18 cellular contexts compared by ENCODE assay signal in genomic region chr15:31934821-31935220, GRCh38.
"Had no signal": no experiment of that assay in that cellular context is flagged by ENCODE, and none has a peak within 500 bp of the region (broad histone marks: within the 10 kb centered on the region; RNA-seq: fewer than 3 reads in every experiment).

No MANE protein-coding gene starts in this region.

- H3K9me3 ChIP-seq: prostate gland, right lobe of liver, testis had no signal

- ATAC-seq: left lobe of liver, right lobe of liver, T-cell had no signal

- H3K9me3 Mint-ChIP-seq: activated naive CD8-positive, alpha-beta T cell treated with anti-CD3 and anti-CD28 coated beads, Interleukin-2, amount 10 ng/mL, durations not matched to agents 7 days and 5 days; activated T-cell treated with anti-CD3 and anti-CD28 coated beads, Interleukin-2, amount 50 U/mL, for 24 hours; stimulated activated naive CD8-positive, alpha-beta T cell treated with anti-CD3 and anti-CD28 coated beads, Interleukin-15, Interleukin-2, amounts not matched to agents 100 ng/mL and 50 ng/mL, for 24 hours; T-cell had no signal

- H3K27ac ChIP-seq: coronary artery, prostate gland, right lobe of liver, testis had no signal

- H3K4me1 Mint-ChIP-seq: activated naive CD8-positive, alpha-beta T cell treated with anti-CD3 and anti-CD28 coated beads, Interleukin-2, amount 10 ng/mL, durations not matched to agents 7 days and 5 days; memory B cell; nephron; T-cell had no signal

- H3K27me3 ChIP-seq: right lobe of liver, testis had no signal

- H3K4me3 ChIP-seq: coronary artery, prostate gland, right lobe of liver, testis had no signal

- H3K4me3 Mint-ChIP-seq: activated naive CD8-positive, alpha-beta T cell treated with anti-CD3 and anti-CD28 coated beads, Interleukin-2, amount 10 ng/mL, durations not matched to agents 7 days and 5 days; activated T-cell treated with anti-CD3 and anti-CD28 coated beads, Interleukin-2, amount 50 U/mL, for 24 hours; memory B cell; nephron; stimulated activated naive CD8-positive, alpha-beta T cell treated with anti-CD3 and anti-CD28 coated beads, Interleukin-15, Interleukin-2, amounts not matched to agents 100 ng/mL and 50 ng/mL, for 24 hours; T-cell had no signal

- H3K36me3 ChIP-seq: prostate gland, right lobe of liver had no signal

- H3K36me3 Mint-ChIP-seq: activated naive CD8-positive, alpha-beta T cell treated with anti-CD3 and anti-CD28 coated beads, Interleukin-2, amount 10 ng/mL, durations not matched to agents 7 days and 5 days; memory B cell; T-cell had no signal

- DNase-seq: activated CD4-positive, alpha-beta T cell treated with anti-CD3 and anti-CD28 coated beads for 4 hours; activated naive CD8-positive, alpha-beta T cell treated with anti-CD3 and anti-CD28 coated beads, Interleukin-2, amount 10 ng/mL, durations not matched to agents 7 days and 5 days; activated T-cell treated with anti-CD3 and anti-CD28 coated beads, Interleukin-2, amount 50 U/mL, for 24 hours; aorta; central memory CD4-positive, alpha-beta T cell; effector CD4-positive, alpha-beta T cell; foreskin melanocyte; head of caudate nucleus; right lobe of liver; stimulated activated CD4-positive, alpha-beta T cell treated with anti-CD3 and anti-CD28 coated beads, Interleukin-2, amount 100 ng/mL, for 24 hours; T-cell; testis had no signal

- H3K4me1 ChIP-seq: prostate gland, right lobe of liver, testis had no signal

- H3K27ac Mint-ChIP-seq: activated naive CD8-positive, alpha-beta T cell treated with anti-CD3 and anti-CD28 coated beads, Interleukin-2, amount 10 ng/mL, durations not matched to agents 7 days and 5 days; activated T-cell treated with anti-CD3 and anti-CD28 coated beads, Interleukin-2, amount 50 U/mL, for 24 hours; memory B cell; nephron; stimulated activated naive CD8-positive, alpha-beta T cell treated with anti-CD3 and anti-CD28 coated beads, Interleukin-15, Interleukin-2, amounts not matched to agents 100 ng/mL and 50 ng/mL, for 24 hours; T-cell had no signal
